Comparison of ENCODE assay signal across 1 cellular context in the genomic region with DNA sequence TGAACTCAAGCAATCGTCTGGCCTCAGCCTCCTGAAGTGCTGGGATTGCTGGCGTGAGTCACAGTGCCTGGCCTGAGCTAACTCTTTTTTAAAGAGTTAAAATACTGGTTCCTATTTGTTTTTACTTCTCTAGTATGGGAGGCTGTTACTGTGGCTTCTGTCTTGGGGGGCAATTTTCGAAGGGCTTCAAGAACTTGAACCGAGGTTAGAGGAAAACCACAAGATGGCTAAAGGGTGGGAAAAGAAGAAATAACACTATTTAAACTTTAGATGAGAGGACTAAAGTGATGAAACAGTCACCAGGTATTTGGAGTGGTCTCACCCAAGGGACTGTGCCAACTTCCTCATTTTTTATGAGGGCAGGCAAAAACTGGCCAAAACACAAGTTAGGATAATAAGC.
TF ChIP-seq lines count a peak whose summit lies in the region.

No MANE protein-coding gene starts in this region.

TF ChIP-seq in SK-N-SH treated with all-trans-retinoic acid at 6 μM for 48 hours, 23 proteins besides CTCF, POLR2A, EP300 and RAD21 (continued from another document):
- TF ChIP-seq, protein P1, sequence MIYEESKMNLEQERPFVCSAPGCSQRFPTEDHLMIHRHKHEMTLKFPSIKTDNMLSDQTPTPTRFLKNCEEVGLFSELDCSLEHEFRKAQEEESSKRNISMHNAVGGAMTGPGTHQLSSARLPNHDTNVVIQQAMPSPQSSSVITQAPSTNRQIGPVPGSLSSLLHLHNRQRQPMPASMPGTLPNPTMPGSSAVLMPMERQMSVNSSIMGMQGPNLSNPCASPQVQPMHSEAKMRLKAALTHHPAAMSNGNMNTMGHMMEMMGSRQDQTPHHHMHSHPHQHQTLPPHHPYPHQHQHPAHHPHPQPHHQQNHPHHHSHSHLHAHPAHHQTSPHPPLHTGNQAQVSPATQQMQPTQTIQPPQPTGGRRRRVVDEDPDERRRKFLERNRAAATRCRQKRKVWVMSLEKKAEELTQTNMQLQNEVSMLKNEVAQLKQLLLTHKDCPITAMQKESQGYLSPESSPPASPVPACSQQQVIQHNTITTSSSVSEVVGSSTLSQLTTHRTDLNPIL (CRISPR knock-in tag; IDR thresholded peaks at IDR 0.05; ENCODE audit: low read depth), result no peak
- TF ChIP-seq, protein P2, sequence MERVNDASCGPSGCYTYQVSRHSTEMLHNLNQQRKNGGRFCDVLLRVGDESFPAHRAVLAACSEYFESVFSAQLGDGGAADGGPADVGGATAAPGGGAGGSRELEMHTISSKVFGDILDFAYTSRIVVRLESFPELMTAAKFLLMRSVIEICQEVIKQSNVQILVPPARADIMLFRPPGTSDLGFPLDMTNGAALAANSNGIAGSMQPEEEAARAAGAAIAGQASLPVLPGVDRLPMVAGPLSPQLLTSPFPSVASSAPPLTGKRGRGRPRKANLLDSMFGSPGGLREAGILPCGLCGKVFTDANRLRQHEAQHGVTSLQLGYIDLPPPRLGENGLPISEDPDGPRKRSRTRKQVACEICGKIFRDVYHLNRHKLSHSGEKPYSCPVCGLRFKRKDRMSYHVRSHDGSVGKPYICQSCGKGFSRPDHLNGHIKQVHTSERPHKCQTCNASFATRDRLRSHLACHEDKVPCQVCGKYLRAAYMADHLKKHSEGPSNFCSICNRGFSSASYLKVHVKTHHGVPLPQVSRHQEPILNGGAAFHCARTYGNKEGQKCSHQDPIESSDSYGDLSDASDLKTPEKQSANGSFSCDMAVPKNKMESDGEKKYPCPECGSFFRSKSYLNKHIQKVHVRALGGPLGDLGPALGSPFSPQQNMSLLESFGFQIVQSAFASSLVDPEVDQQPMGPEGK (CRISPR knock-in tag; IDR thresholded peaks at IDR 0.05; ENCODE audit: borderline replicate concordance), result no peak
- TF ChIP-seq SNAI2 (CRISPR knock-in tag; IDR thresholded peaks at IDR 0.05) (no peak), ZFP3 (CRISPR knock-in tag; IDR thresholded peaks at IDR 0.05) (no peak)
